In genomic region chr20:17602493-17602892, GRCh38 we compare ENCODE assay signal across 1 cellular context.
TF ChIP-seq lines count a peak whose summit lies in the region.

No MANE protein-coding gene starts in this region.

TF ChIP-seq in GM23338, 12 proteins besides CTCF, POLR2A, EP300 and RAD21 (continued from another document):
- TF ChIP-seq STAT1 (IDR thresholded peaks at IDR 0.05; ENCODE audit: unreplicated experiment) (no peak), EZH2 (IDR thresholded peaks at IDR 0.05; ENCODE audit: low read depth, unreplicated experiment) (no peak), EZH2phosphoT487 (IDR thresholded peaks at IDR 0.05; ENCODE audit: unreplicated experiment) (no peak), REST (IDR thresholded peaks at IDR 0.05; ENCODE audit: unreplicated experiment) (no peak), CREB1 (CRISPR knock-in tag; IDR thresholded peaks at IDR 0.05; ENCODE audit: low read depth) (no peak), POLR2AphosphoS5 (IDR thresholded peaks at IDR 0.05; ENCODE audit: low read depth) (no peak), NANOG (IDR thresholded peaks at IDR 0.05; ENCODE audit: borderline replicate concordance) (no peak)
- TF ChIP-seq, protein P1, sequence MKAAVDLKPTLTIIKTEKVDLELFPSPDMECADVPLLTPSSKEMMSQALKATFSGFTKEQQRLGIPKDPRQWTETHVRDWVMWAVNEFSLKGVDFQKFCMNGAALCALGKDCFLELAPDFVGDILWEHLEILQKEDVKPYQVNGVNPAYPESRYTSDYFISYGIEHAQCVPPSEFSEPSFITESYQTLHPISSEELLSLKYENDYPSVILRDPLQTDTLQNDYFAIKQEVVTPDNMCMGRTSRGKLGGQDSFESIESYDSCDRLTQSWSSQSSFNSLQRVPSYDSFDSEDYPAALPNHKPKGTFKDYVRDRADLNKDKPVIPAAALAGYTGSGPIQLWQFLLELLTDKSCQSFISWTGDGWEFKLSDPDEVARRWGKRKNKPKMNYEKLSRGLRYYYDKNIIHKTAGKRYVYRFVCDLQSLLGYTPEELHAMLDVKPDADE (IDR thresholded peaks at IDR 0.05) = no peak
